Comparison of ENCODE assay signal across 33 cellular contexts in genomic region chrX:94418065-94418464, GRCh38.
"Had no signal": no experiment of that assay in that cellular context is flagged by ENCODE, and none has a peak within 500 bp of the region (broad histone marks: within the 10 kb centered on the region; RNA-seq: fewer than 3 reads in every experiment).

No MANE protein-coding gene starts in this region.

- H3K4me3 ChIP-seq: adrenal gland, body of pancreas, breast epithelium had no signal

- H3K27me3 ChIP-seq: adrenal gland, body of pancreas, brain microvascular endothelial cell had no signal

- H3K27ac ChIP-seq: adrenal gland, body of pancreas, brain microvascular endothelial cell, breast epithelium, VCaP had no signal

- H3K4me1 ChIP-seq: adrenal gland, body of pancreas, breast epithelium had no signal

- H3K9me3 ChIP-seq: adrenal gland, body of pancreas, breast epithelium had no signal

- DNase-seq: activated B cell treated with CpG ODN at 0.5 μM for 24 hours; activated CD4-positive, alpha-beta memory T cell treated with anti-CD3 and anti-CD28 coated beads for 36 hours; activated CD4-positive, alpha-beta T cell treated with anti-CD3 and anti-CD28 coated beads for 4 hours; activated CD4-positive, alpha-beta T cell treated with anti-CD3 and anti-CD28 coated beads, Interleukin-2, amount 10 ng/mL, durations not matched to agents 24 days and 14 days; activated CD4-positive, alpha-beta T cell treated with anti-CD3 and anti-CD28 coated beads, Interleukin-2, amount 50 U/mL, for 1 hour; activated CD4-positive, alpha-beta T cell treated with anti-CD3 and anti-CD28 coated beads, Interleukin-2, amount 50 U/mL, for 4 hours; activated CD4-positive, CD25-positive, alpha-beta regulatory T cell treated with anti-CD3 and anti-CD28 coated beads, Interleukin-2, amount 50 U/mL, for 72 hours; activated CD8-positive, alpha-beta memory T cell treated with anti-CD3 and anti-CD28 coated beads, Interleukin-2, amount 50 U/mL, for 4 hours; activated CD8-positive, alpha-beta T cell treated with anti-CD3 and anti-CD28 coated beads for 36 hours; activated effector memory CD4-positive, alpha-beta T cell treated with anti-CD3 and anti-CD28 coated beads, Interleukin-2, amount 50 U/mL, for 16 hours; activated gamma-delta T cell treated with Interleukin-2 at 50 U/mL for 16 hours; activated naive CD4-positive, alpha-beta T cell; activated naive CD4-positive, alpha-beta T cell treated with anti-CD3 and anti-CD28 coated beads for 36 hours; activated naive CD4-positive, alpha-beta T cell treated with anti-CD3 and anti-CD28 coated beads, Interleukin-2, amount 50 U/mL, for 16 hours; activated naive CD8-positive, alpha-beta T cell treated with anti-CD3 and anti-CD28 coated beads for 36 hours; activated T-cell treated with anti-CD3 and anti-CD28 coated beads for 4 hours; activated T-cell treated with anti-CD3 and anti-CD28 coated beads, Interleukin-2, amount 50 U/mL, for 1 hour; activated T-cell treated with anti-CD3 and anti-CD28 coated beads, Interleukin-2, amount 50 U/mL, for 4 hours; activated T-cell treated with anti-CD3 and anti-CD28 coated beads, Interleukin-2, amount 50 U/mL, for 72 hours; adrenal gland; amniotic stem cell; aorta; body of pancreas; brain microvascular endothelial cell; central memory CD4-positive, alpha-beta T cell; T-helper 1 cell; T-helper 2 cell; T-helper 9 cell had no signal

- ATAC-seq: activated CD8-positive, alpha-beta T cell treated with anti-CD3 and anti-CD28 coated beads for 36 hours; activated naive CD4-positive, alpha-beta T cell treated with anti-CD3 and anti-CD28 coated beads, Interleukin-2, amount 50 U/mL, for 72 hours; activated T-cell treated with anti-CD3 and anti-CD28 coated beads, Interleukin-2, amount 50 U/mL, for 4 hours; activated T-cell treated with anti-CD3 and anti-CD28 coated beads, Interleukin-2, amount 50 U/mL, for 72 hours; activated T-helper 17 cell treated with anti-CD3 and anti-CD28 coated beads, Interleukin-2, amount 50 U/mL, for 72 hours; body of pancreas had no signal

- FAIRE-seq: TTC549 had no signal

- H3K36me3 ChIP-seq: adrenal gland, brain microvascular endothelial cell, breast epithelium had no signal
